Comparison of ENCODE assay signal across 16 cellular contexts in the genomic region with DNA sequence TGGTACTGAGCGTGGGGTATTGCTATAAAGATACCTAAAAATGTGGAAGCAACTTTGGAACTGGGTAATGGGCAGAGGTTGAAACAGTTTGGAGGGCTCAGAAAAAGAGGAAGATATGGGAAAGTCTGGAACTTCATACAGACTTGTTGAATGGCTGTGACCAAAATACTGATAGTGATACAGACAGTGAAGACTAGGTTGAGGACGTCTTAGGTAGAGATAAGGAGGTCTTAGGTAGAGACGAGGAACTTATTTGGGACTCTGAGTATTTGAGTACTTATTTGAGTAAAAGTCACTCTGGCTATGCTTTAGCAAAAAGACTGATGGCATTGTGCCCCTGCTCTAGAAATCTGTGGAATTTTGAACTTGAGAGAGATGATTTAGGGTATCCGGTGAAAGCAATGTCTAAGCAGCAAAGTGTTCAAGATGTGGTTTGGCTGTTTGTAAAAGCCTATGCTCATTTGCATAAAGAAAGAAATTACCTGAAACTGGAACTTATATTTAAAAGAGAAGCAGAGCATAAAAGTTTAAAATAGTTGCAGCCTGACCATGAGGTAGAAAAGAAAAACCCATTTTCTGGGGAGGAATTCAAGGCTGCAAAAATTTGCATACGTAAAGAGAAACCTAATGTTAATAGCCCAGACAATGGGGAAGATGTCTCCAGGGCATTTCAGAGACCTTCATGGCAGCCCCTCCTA.
DNase-seq lines count a peak whose midpoint lies in the region; ATAC-seq and TF ChIP-seq lines count a peak whose summit lies in the region.
"Had no signal": no experiment of that assay in that cellular context is flagged by ENCODE, and none has a peak within 500 bp of the region (broad histone marks: within the 10 kb centered on the region; RNA-seq: fewer than 3 reads in every experiment).

No MANE protein-coding gene starts in this region.

- no peaks in the 10 kb centered on the region for H3K36me3 ChIP-seq in uterus
- H3K36me3 ChIP-seq: right atrium auricular region had no signal

- no peaks in the 10 kb centered on the region for H3K4me1 ChIP-seq in uterus
- H3K4me1 ChIP-seq: foreskin keratinocyte, right atrium auricular region had no signal

- TF ChIP-seq POLR2A in uterus (IDR thresholded peaks at IDR 0.05), result no peak

- no peak overlapping the region for H3K27ac ChIP-seq in uterus
- H3K27ac ChIP-seq: foreskin keratinocyte, right atrium auricular region had no signal

- ATAC-seq in GM18867 (IDR thresholded peaks at IDR 0.05; ENCODE audit: unreplicated experiment), result peak; percentile 85
- peak; percentile 72 for ATAC-seq in GM21515 (IDR thresholded peaks at IDR 0.05; ENCODE audit: unreplicated experiment)
- ATAC-seq in HG03039 (IDR thresholded peaks at IDR 0.05; ENCODE audit: unreplicated experiment), result peak; percentile 85
- ATAC-seq in HG03565 (IDR thresholded peaks at IDR 0.05; ENCODE audit: unreplicated experiment), result peak; percentile 72
- ATAC-seq: effector memory CD8-positive, alpha-beta T cell; foreskin keratinocyte; K562; PC-3 had no signal

- intact Hi-C loops in uterus (cut with DNase I; ENCODE audit: low total_unique reads), result no loop called here
- intact Hi-C loops in posterior cingulate gyrus (cut with DNase I), result no loop called here

- DNase-seq in uterus (no peak), posterior cingulate gyrus (no peak), inferior parietal cortex (ENCODE audit: extremely low spot score) (no peak), AG08396 (ENCODE audit: low spot score) (no peak)
- DNase-seq: activated naive CD4-positive, alpha-beta T cell treated with Interleukin-2 at 50 U/mL for 16 hours; effector memory CD8-positive, alpha-beta T cell; foreskin keratinocyte; NCI-H1417 treated with DMSO at 0.1 percent for 48 hours; NCI-H446; PC-3 had no signal

- H3K9me3 ChIP-seq in uterus, result no peaks in the 10 kb centered on the region
- H3K9me3 ChIP-seq: right atrium auricular region had no signal

- H3K4me3 ChIP-seq in uterus, result no peak overlapping the region
- H3K4me3 ChIP-seq: K562, right atrium auricular region had no signal

- H3K27me3 ChIP-seq in uterus, result no peaks in the 10 kb centered on the region
- H3K27me3 ChIP-seq: foreskin keratinocyte, right atrium auricular region had no signal

- no peak for TF ChIP-seq CTCF in uterus (IDR thresholded peaks at IDR 0.05)
